In genomic region chr16:69754469-69755310, GRCh38 we compare ENCODE assay signal across 8 cellular contexts.
A peak's percentile ranks its signal among the peaks of the same experiment; 100 is the strongest.
DNase-seq lines count a peak whose midpoint lies in the region; ATAC-seq lines count a peak whose summit lies in the region.

Gene NOB1, minus strand, starts transcription at chr16:69754926. Its CDS starts 16 bp downstream, at chr16:69754910.

- DNase-seq in COLO829 (ENCODE audit: low spot score): peak; percentile 81
- DNase-seq in HS-5 (ENCODE audit: low read depth): peak; percentile 91
- peak; percentile 79 for DNase-seq in NK-92 (lab: John Stamatoyannopoulos, UW; ENCODE audit: unreplicated experiment)
- DNase-seq in activated CD8-positive, alpha-beta memory T cell treated with anti-CD3 and anti-CD28 coated beads for 24 hours: peak; percentile 96
- peak; percentile 96 for DNase-seq in effector CD8-positive, alpha-beta T cell (lab: John Stamatoyannopoulos, UW)
- DNase-seq in medulla oblongata (ENCODE audit: extremely low spot score): peak; percentile 98
- DNase-seq in stimulated activated CD8-positive, alpha-beta memory T cell treated with anti-CD3 and anti-CD28 coated beads, Interleukin-12 subunit alpha, Interleukin-12 subunit beta, amount 100 ng/mL, for 1 hour (ENCODE audit: low read depth): peak; percentile 95

- ATAC-seq in GM19467 (IDR thresholded peaks at IDR 0.05; ENCODE audit: unreplicated experiment): peak; percentile 96

Comparison
In these comparisons a context has a peak if more than half of its experiments do, and no peak if none do; other contexts are left out.
1. Peak in every context shown above with its lines: DNase-seq and ATAC-seq.